Comparison of ENCODE assay signal across 16 cellular contexts in the genomic region with DNA sequence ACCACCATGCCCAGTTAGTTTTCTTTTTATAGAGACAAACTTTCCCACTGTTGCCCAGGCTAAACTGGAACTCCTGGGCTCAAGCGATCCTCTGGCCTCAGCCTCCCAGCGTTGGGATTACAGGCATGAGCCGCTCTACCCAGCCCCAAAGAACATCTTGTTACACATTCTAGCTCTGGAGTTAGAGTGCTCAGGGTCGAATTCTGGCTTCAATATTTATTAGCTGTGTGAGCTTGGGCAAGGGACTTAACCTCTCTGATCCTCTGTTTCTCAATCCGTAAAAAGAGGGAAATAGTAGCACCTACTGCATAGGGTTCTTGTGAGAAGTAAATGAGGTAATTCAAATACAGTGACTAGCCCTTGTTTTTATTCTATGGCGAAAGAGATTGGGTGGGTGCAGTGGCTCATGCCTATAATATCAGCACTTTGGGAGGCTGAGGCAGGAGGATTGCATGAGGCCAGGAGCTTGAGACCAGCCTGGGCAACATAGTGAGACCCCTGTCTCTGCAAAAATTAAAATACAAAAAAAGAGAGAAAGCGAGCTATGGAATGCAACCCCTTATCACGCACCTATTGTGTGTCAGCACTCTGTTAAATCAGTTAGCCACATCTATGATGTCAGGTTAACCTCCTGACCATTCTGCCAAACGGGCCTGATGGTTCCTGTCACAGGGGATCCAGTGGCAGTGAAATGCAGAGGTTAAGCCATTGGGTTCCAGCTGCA. TPM values are rescaled to one million over a fixed set of nuclear protein-coding genes. Genes with fewer than 3 reads are reported as not detected.
DNase-seq lines count a peak whose midpoint lies in the region; ATAC-seq, FAIRE-seq and TF ChIP-seq lines count a peak whose summit lies in the region.
"Had no signal": no experiment of that assay in that cellular context is flagged by ENCODE, and none has a peak within 500 bp of the region (broad histone marks: within the 10 kb centered on the region; RNA-seq: fewer than 3 reads in every experiment).

No MANE protein-coding gene starts in this region.

- CTCF ChIA-PET in activated naive CD4-positive, alpha-beta T cell treated with anti-CD3 and anti-CD28 coated beads for 36 hours (lab: Charles Lee) = interaction anchor here (0.6 to 1.9 kb wide), 5 partner anchors 9 to 117 kb away, joined by 3 to 18 read pairs (median 3); partner anchors contain the start of genes ADNP and BCAS4
- CTCF ChIA-PET in GM12878 (lab: Yijun Ruan, JAX) = interaction anchor here (1.2 to 2.3 kb wide), 3 partner anchors 10 to 117 kb away, joined by 3 to 15 read pairs (median 5); partner anchors contain the start of genes ADNP and BCAS4

- H3K27me3 ChIP-seq in MM.1S (replicated peaks; ENCODE audit: insufficient read depth, low read length) (no peaks in the 10 kb centered on the region), GM12878 (replicated peaks in 1 of 2; ENCODE audit: control insufficient read depth in 2 of 2, insufficient read depth in 2 of 2, low read length in 1 of 2) (no peaks in the 10 kb centered on the region)

- TF ChIP-seq RAD21 in GM12878 (IDR thresholded peaks at IDR 0.05; ENCODE audit: insufficient read depth, low read depth, low read length) = no peak

- peak overlapping the region; percentile 59 for H3K4me3 Mint-ChIP-seq in activated naive CD4-positive, alpha-beta T cell treated with anti-CD3 and anti-CD28 coated beads for 36 hours

- RAD21 ChIA-PET in GM12878 (lab: Charles Lee; ENCODE audit: unreplicated experiment) = interaction anchor here (1.1 to 11.4 kb wide), 4 partner anchors 9 to 117 kb away, joined by 3 to 141 read pairs (median 5); partner anchors contain the start of genes ADNP and BCAS4

- H2AFZ ChIP-seq in MM.1S (ENCODE audit: low read length) (peak overlapping the region; percentile 39; the same call in 1 of the 2 replicates), GM12878 (ENCODE audit: control insufficient read depth, low read depth, low read length) (peak overlapping the region; percentile 30; the same call in 1 of the 2 replicates)

- peak overlapping the region; percentile 68; the same call in 1 of the 2 replicates for H3K4me2 ChIP-seq in MM.1S (ENCODE audit: low read depth, low read length)
- peak overlapping the region; percentile 82 for H3K4me2 ChIP-seq in GM12878 (ENCODE audit: control insufficient read depth, insufficient read depth)

- no peak for TF ChIP-seq POLR2A in GM12878 (IDR thresholded peaks at IDR 0.05; ENCODE audit: low read depth, low read length)

- TF ChIP-seq EP300 in GM12878 (IDR thresholded peaks at IDR 0.05; ENCODE audit: borderline replicate concordance in 1 of 2, control insufficient read depth in 1 of 2, low read depth in 2 of 2, low read length in 2 of 2) = no peak

- H3K4me3 ChIP-seq in MM.1S (ENCODE audit: low read length) (peak overlapping the region; percentile 32; the same call in 1 of the 2 replicates), GM12878 (peak overlapping the region; percentile 53; the same call in 1 of the 2 replicates)
- H3K4me3 ChIP-seq: HAP-1, lower lobe of right lung, psoas muscle had no signal

- peaks cover 5% of the 10 kb centered on the region for H3K36me3 Mint-ChIP-seq in activated naive CD4-positive, alpha-beta T cell treated with anti-CD3 and anti-CD28 coated beads for 36 hours (ENCODE audit: low read depth)

- SMC1A ChIA-PET in GM12878 (lab: Charles Lee; ENCODE audit: uncharacterized antibody, unreplicated experiment) = interaction anchor here (0.9 to 8.3 kb wide), 2 partner anchors 18 to 115 kb away, joined by 4 to 119 read pairs; partner anchors contain the start of gene BCAS4

- 0 out of 2 replicates have a peak, but pooled peaks cover 15% of the 10 kb centered on the region for H3K4me1 ChIP-seq in MM.1S (ENCODE audit: low read length)
- peaks cover 88% of the 10 kb centered on the region for H3K4me1 ChIP-seq in GM12878 (ENCODE audit: control insufficient read depth, insufficient read depth, low read length)
- H3K4me1 ChIP-seq: psoas muscle had no signal

- TF ChIP-seq CTCF in MM.1S (IDR thresholded peaks at IDR 0.05; ENCODE audit: low read length) (no peak), GM12878 (IDR thresholded peaks at IDR 0.05 in 2 of 3, conservative IDR thresholded peaks at IDR 0.05 in 1 of 3; ENCODE audit: control insufficient read depth in 2 of 3, extremely low read depth in 1 of 3, insufficient read depth in 1 of 3, low read depth in 3 of 3, low read length in 3 of 3) (no peak)

- in situ Hi-C loops in GM12878 (cut with MboI) = loop anchor here (10.0 to 25.0 kb wide), 2 partner anchors 590 to 1373 kb away; partner anchors contain the start of gene ZFP64

- intact Hi-C loops in activated naive CD4-positive, alpha-beta T cell treated with anti-CD3 and anti-CD28 coated beads for 36 hours (cut with micrococcal nuclease) = loop anchor here (5.0 kb wide), 1 partner anchor 98 kb away; no protein-coding TSS in a partner anchor
- intact Hi-C loops in GM12878 (cut with micrococcal nuclease; ENCODE audit: unreplicated experiment) = loop anchor here (1.0 kb wide), 1 partner anchor 19 kb away; the partner anchor contains the start of gene BCAS4

- no peaks in the 10 kb centered on the region for H3K9me3 Mint-ChIP-seq in activated naive CD4-positive, alpha-beta T cell treated with anti-CD3 and anti-CD28 coated beads for 36 hours
- H3K9me3 Mint-ChIP-seq: immature natural killer cell; natural killer cell treated with Interleukin-12 subunit alpha and Interleukin-12 subunit beta and Interleukin-15 and Interleukin-18, amount 100 ng/mL, for 72 hours had no signal

- BruUV-seq in GM12878 (replicated peaks; lab: Mats Ljungman, UMichigan) = no TSS peak

- no peak overlapping the region for H3K27ac Mint-ChIP-seq in activated naive CD4-positive, alpha-beta T cell treated with anti-CD3 and anti-CD28 coated beads for 36 hours

- FAIRE-seq in GM12878 (lab: Jason Lieb, UNC) = peak; percentile 83
- FAIRE-seq: bronchial epithelial cell had no signal

- H3K9me3 ChIP-seq in MM.1S (replicated peaks; ENCODE audit: insufficient read depth, low read length) (no peaks in the 10 kb centered on the region), GM12878 (replicated peaks; ENCODE audit: control insufficient read depth, insufficient read depth, low read length) (no peaks in the 10 kb centered on the region; the same call in 2 of the 3 replicates)
- H3K9me3 ChIP-seq: HAP-1, lower lobe of right lung, psoas muscle had no signal

- ATAC-seq in GM12878 = no peak
- ATAC-seq: esophagus mucosa, lower lobe of right lung, psoas muscle had no signal

- H3K9ac ChIP-seq in MM.1S (ENCODE audit: low read length) (no peak overlapping the region), GM12878 (ENCODE audit: control insufficient read depth, insufficient read depth, low read length) (peak overlapping the region; percentile 58; the same call in 1 of the 2 replicates)

- 78% methylated on average over 9 of the region's 9 CpGs for WGBS in GM12878 (ENCODE audit: insufficient coverage, insufficient replicate concordance, low lambda C conversion rate, missing lambda C conversion rate)

- DNase-seq in activated naive CD4-positive, alpha-beta T cell treated with anti-CD3 and anti-CD28 coated beads for 36 hours = no peak
- DNase-seq in activated naive CD4-positive, alpha-beta T cell treated with anti-CD3 and anti-CD28 coated beads, Interleukin-2, amount 50 U/mL, for 16 hours = no peak
- no peak for DNase-seq in MM.1S
- no peak for DNase-seq in GM12878 (ENCODE audit: low read depth, low spot score)
- DNase-seq in occipital lobe (lab: John Stamatoyannopoulos, UW) = no peak
- DNase-seq in Kasumi-1 (lab: John Stamatoyannopoulos, UW) = no peak
- no peak for DNase-seq in NCI-H187 (lab: John Stamatoyannopoulos, UW)
- DNase-seq: immature natural killer cell, lower lobe of right lung, NCI-H2029, psoas muscle had no signal

- no peaks in the 10 kb centered on the region for H3K79me2 ChIP-seq in MM.1S (ENCODE audit: low read length)
- H3K79me2 ChIP-seq in GM12878 (ENCODE audit: control insufficient read depth, insufficient read depth, low read length) = peaks cover 79% of the 10 kb centered on the region

- H3K27ac ChIP-seq in MM.1S (ENCODE audit: low read length) = no peak overlapping the region
- H3K27ac ChIP-seq in GM12878 (ENCODE audit: control insufficient read depth, insufficient read depth) = peak overlapping the region; percentile 95
- H3K27ac ChIP-seq in temporal lobe (ENCODE audit: low read depth, low read length) = peak overlapping the region; percentile 17
- H3K27ac ChIP-seq: lower lobe of right lung, psoas muscle had no signal

- no peaks in the 10 kb centered on the region for H4K20me1 ChIP-seq in MM.1S (ENCODE audit: insufficient read depth, low read length)
- H4K20me1 ChIP-seq in GM12878 (ENCODE audit: control insufficient read depth, insufficient read depth) = no peaks in the 10 kb centered on the region

- H3K9me2 ChIP-seq in MM.1S (replicated peaks; ENCODE audit: insufficient read depth, low read length) = no peaks in the 10 kb centered on the region

- no peaks in the 10 kb centered on the region for H3K27me3 Mint-ChIP-seq in activated naive CD4-positive, alpha-beta T cell treated with anti-CD3 and anti-CD28 coated beads for 36 hours (ENCODE audit: low read depth)
- H3K27me3 Mint-ChIP-seq: natural killer cell treated with Interleukin-12 subunit alpha and Interleukin-12 subunit beta and Interleukin-15 and Interleukin-18, amount 100 ng/mL, for 72 hours had no signal

- POLR2A ChIA-PET in GM12878 (lab: Charles Lee) = interaction anchor here (1.1 to 4.0 kb wide), 6 partner anchors 13 to 143 kb away, joined by 3 to 26 read pairs (median 8); partner anchors contain the start of gene BCAS4

- H3K36me3 ChIP-seq in MM.1S (replicated peaks; ENCODE audit: insufficient read depth, low read length) = no peaks in the 10 kb centered on the region
- H3K36me3 ChIP-seq in GM12878 (ENCODE audit: control insufficient read depth in 2 of 2, insufficient read depth in 2 of 2, low read length in 1 of 2) = peaks cover 1 to 2% of the 10 kb centered on the region in 2 experiments; a peak in 1 of 4 replicates
- H3K36me3 ChIP-seq: lower lobe of right lung had no signal

- peaks cover 7% of the 10 kb centered on the region; the same call in 1 of the 2 replicates for H3F3A ChIP-seq in MM.1S (ENCODE audit: insufficient read depth, low read length)

- H3K4me1 Mint-ChIP-seq in activated naive CD4-positive, alpha-beta T cell treated with anti-CD3 and anti-CD28 coated beads for 36 hours (ENCODE audit: low read depth) = peaks cover 54% of the 10 kb centered on the region

RNA-seq across cellular contexts. Expression of gene BCAS4, which starts 19.7 kb away (rescaled TPM):
- 10 to 100 TPM; 15.7 to 16.6 TPM for total RNA-seq in activated naive CD4-positive, alpha-beta T cell treated with anti-CD3 and anti-CD28 coated beads for 36 hours
- total RNA-seq in GM12878 (2013; cell fraction: nucleolus; rRNA removed) = 33.2 and 41.2 TPM in 2 replicates
- 196 and 212 TPM in 2 replicates for total RNA-seq in GM12878 (2014; rRNA removed)
- total RNA-seq in GM12878 (2014; rRNA removed; fragmentation: Illumina TruSeq; extraction: Trizol) = 30.7 and 40.4 TPM in 2 replicates
- 84.3 and 90.1 TPM in 2 replicates for total RNA-seq in GM12878 (2021)
- 197 TPM for polyA plus RNA-seq in GM12878 (2011; ENCODE audit: low read depth)
- polyA plus RNA-seq in GM12878 (2011; rRNA removed) = 21.8 and 31.5 TPM in 2 replicates
- 28.9 and 69.9 TPM in 2 replicates for polyA plus RNA-seq in GM12878 (2011; cell fraction: cytosol; rRNA removed)
- polyA plus RNA-seq in GM12878 (2011; cell fraction: nucleus; rRNA removed) = 43.0 and 45.6 TPM in 2 replicates
- 87.8 and 101 TPM in 2 replicates for polyA plus RNA-seq in GM12878 (2012)
- 19.5 and 30.1 TPM in 2 replicates for polyA plus RNA-seq in GM12878 (2014; fragmentation: Illumina TruSeq; extraction: Trizol)
- polyA plus RNA-seq in GM12878 (2014; fragmentation: Nextera tagmentation; extraction: Ambion mirVana) = 10 to 100 TPM; 14.8 to 34.2 TPM
- 214 and 266 TPM in 2 replicates for polyA plus RNA-seq in GM12878 (2014; rRNA removed)
- polyA plus RNA-seq in GM12878 (2016; fragmentation: Nextera tagmentation; extraction: Ambion mirVana) = 100 to 1,000 TPM; 127 to 132 TPM
- polyA minus RNA-seq in GM12878 (2011; rRNA and poly(A)+ RNA removed) = 13.5 and 16.0 TPM in 2 replicates
- 5.9 and 7.5 TPM in 2 replicates for polyA minus RNA-seq in GM12878 (2011; cell fraction: cytosol; rRNA and poly(A)+ RNA removed)
- polyA minus RNA-seq in GM12878 (2011; cell fraction: nucleus; rRNA and poly(A)+ RNA removed) = 13.7 and 22.7 TPM in 2 replicates
- 10.1 TPM for total RNA-seq in temporal lobe
- 9.8 TPM for total RNA-seq in occipital lobe
